In genomic region chr2:102034683-102035606, GRCh38 we compare ENCODE assay signal across 1 cellular context.
TF ChIP-seq lines count a peak whose summit lies in the region.

No MANE protein-coding gene starts in this region.

TF ChIP-seq in HepG2, 621 proteins besides CTCF, POLR2A, EP300 and RAD21 (continued from another document):
- TF ChIP-seq TERF1 (CRISPR knock-in tag; IDR thresholded peaks at IDR 0.05) (no peak), CEBPZ (IDR thresholded peaks at IDR 0.05; ENCODE audit: low read length) (no peak), MIXL1 (CRISPR knock-in tag; IDR thresholded peaks at IDR 0.05) (0 out of 2 replicates have a peak, but pooled peaks have one; percentile 47), HNF4A (CRISPR knock-in tag; IDR thresholded peaks at IDR 0.05) (peak; percentile 72)
